In the genomic region with DNA sequence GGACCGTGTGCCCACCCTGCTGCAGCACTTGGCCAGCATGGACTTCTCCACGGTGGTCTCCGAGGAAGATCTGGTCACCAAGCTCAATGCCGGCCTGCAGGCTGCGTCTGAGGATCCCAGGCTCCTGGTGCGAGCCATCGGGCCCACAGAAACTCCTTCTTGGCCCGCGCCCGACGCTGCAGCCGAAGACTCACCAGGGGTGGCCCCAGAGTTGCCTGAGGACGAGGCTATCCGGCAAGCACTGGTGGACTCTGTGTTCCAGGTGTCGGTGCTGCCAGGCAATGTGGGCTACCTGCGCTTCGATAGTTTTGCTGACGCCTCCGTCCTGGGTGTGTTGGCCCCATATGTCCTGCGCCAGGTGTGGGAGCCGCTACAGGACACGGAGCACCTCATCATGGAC, we compare ENCODE assay signal across 22 cellular contexts. TPM values are rescaled to one million over a fixed set of nuclear protein-coding genes. Genes with fewer than 3 reads are reported as not detected.
DNase-seq lines count a peak whose midpoint lies in the region; ATAC-seq and TF ChIP-seq lines count a peak whose summit lies in the region.
"Had no signal": no experiment of that assay in that cellular context is flagged by ENCODE, and none has a peak within 500 bp of the region (broad histone marks: within the 10 kb centered on the region; RNA-seq: fewer than 3 reads in every experiment).

No MANE protein-coding gene starts in this region.

- H3K9me3 ChIP-seq in WERI-Rb-1 (ENCODE audit: severe bottlenecking) (no peaks in the 10 kb centered on the region), PC-9 (ENCODE audit: insufficient read depth, low read depth) (no peaks in the 10 kb centered on the region), SK-N-SH (no peaks in the 10 kb centered on the region), upper lobe of left lung (no peaks in the 10 kb centered on the region)
- H3K9me3 ChIP-seq: BLaER1 treated with 17β-estradiol and CSF1 and Interleukin-3, amounts not matched to agents 10 nM and 100 nM had no signal

- H3F3A ChIP-seq in PC-9 (ENCODE audit: insufficient read depth, low read depth) = no peaks in the 10 kb centered on the region
- H3F3A ChIP-seq in SK-N-SH (replicated peaks; ENCODE audit: insufficient read depth) = no peaks in the 10 kb centered on the region

- peak; percentile 55 for DNase-seq in activated effector memory CD4-positive, alpha-beta T cell treated with anti-CD3 and anti-CD28 coated beads, Interleukin-2, amount 50 U/mL, for 16 hours
- DNase-seq in activated effector memory CD4-positive, alpha-beta T cell treated with Interleukin-2 at 50 U/mL for 16 hours = no peak
- DNase-seq in CD14-positive monocyte (ENCODE audit: low spot score) (peak; percentile 27), WERI-Rb-1 (no peak), neural crest cell (ENCODE audit: low read depth, low spot score) (no peak), PC-9 (no peak), SK-N-SH (no peak), upper lobe of left lung (no peak)
- DNase-seq: 8988T; CD4-positive, CD25-positive, alpha-beta regulatory T cell; CD8-positive, alpha-beta memory T cell; COR-L47; DMS 273 treated with DMSO at 0.1 percent for 48 hours; DMS53; DND-41; EL; HCEC 1CT had no signal

- H3K27me3 ChIP-seq in WERI-Rb-1 (ENCODE audit: insufficient read depth, low read depth, severe bottlenecking) = no peaks in the 10 kb centered on the region
- no peaks in the 10 kb centered on the region for H3K27me3 ChIP-seq in PC-9 (ENCODE audit: insufficient read depth, low read depth)
- peaks cover 30% of the 10 kb centered on the region for H3K27me3 ChIP-seq in SK-N-SH (ENCODE audit: insufficient read depth)
- no peaks in the 10 kb centered on the region for H3K27me3 ChIP-seq in upper lobe of left lung
- H3K27me3 ChIP-seq: BLaER1 treated with 17β-estradiol and CSF1 and Interleukin-3, amounts not matched to agents 10 nM and 100 nM had no signal

- H3K27me3 Mint-ChIP-seq in CD14-positive monocyte (ENCODE audit: low read depth in 3 of 3) (peaks cover 0 to 6% (median 3%) of the 10 kb centered on the region in 3 donors), neural crest cell (ENCODE audit: low read depth) (no peaks in the 10 kb centered on the region)
- H3K27me3 Mint-ChIP-seq: CD8-positive, alpha-beta memory T cell; IgD-negative memory B cell had no signal

- H3K4me1 Mint-ChIP-seq in CD14-positive monocyte = no peaks in the 10 kb centered on the region
- H3K4me1 Mint-ChIP-seq in neural crest cell = no peaks in the 10 kb centered on the region
- H3K4me1 Mint-ChIP-seq: CD4-positive, CD25-positive, alpha-beta regulatory T cell; CD8-positive, alpha-beta memory T cell; IgD-negative memory B cell had no signal

- no peak overlapping the region for H3K27ac Mint-ChIP-seq in CD14-positive monocyte
- H3K27ac Mint-ChIP-seq in neural crest cell (ENCODE audit: unreplicated experiment) = peak overlapping the region; percentile 50
- H3K27ac Mint-ChIP-seq: CD4-positive, CD25-positive, alpha-beta regulatory T cell; CD8-positive, alpha-beta memory T cell; IgD-negative memory B cell had no signal

- no peak for TF ChIP-seq POLR2A in upper lobe of left lung (IDR thresholded peaks at IDR 0.05)

- H3K27ac ChIP-seq in WERI-Rb-1 = peak overlapping the region; percentile 91
- H3K27ac ChIP-seq in PC-9 = no peak overlapping the region
- H3K27ac ChIP-seq in SK-N-SH (ENCODE audit: low read depth in 2 of 2, low read length in 1 of 2) = no peak overlapping the region
- H3K27ac ChIP-seq in upper lobe of left lung = no peak overlapping the region
- H3K27ac ChIP-seq: BLaER1 treated with 17β-estradiol and CSF1 and Interleukin-3, amounts not matched to agents 10 nM and 100 nM had no signal

- H3K4me3 ChIP-seq in WERI-Rb-1 (ENCODE audit: low read depth, low read length) (peak overlapping the region; percentile 80), PC-9 (no peak overlapping the region), SK-N-SH (ENCODE audit: low read depth in 2 of 2, low read length in 1 of 2) (no peak overlapping the region), upper lobe of left lung (no peak overlapping the region)
- H3K4me3 ChIP-seq: BLaER1 treated with 17β-estradiol and CSF1 and Interleukin-3, amounts not matched to agents 10 nM and 100 nM had no signal

- 0 out of 2 replicates have a peak, but pooled peaks cover 6% of the 10 kb centered on the region for H3K4me1 ChIP-seq in PC-9 (replicated peaks; ENCODE audit: insufficient read depth)
- H3K4me1 ChIP-seq in SK-N-SH (ENCODE audit: control insufficient read depth in 1 of 2, insufficient read depth in 2 of 2, low read depth in 1 of 2, low read length in 1 of 2) = peaks cover 0 to 33% of the 10 kb centered on the region in 2 experiments; a peak in 2 of 4 replicates
- peaks cover 0 to 5% (median 2%) of the 10 kb centered on the region in 4 donors for H3K4me1 ChIP-seq in upper lobe of left lung
- H3K4me1 ChIP-seq: BLaER1 treated with 17β-estradiol and CSF1 and Interleukin-3, amounts not matched to agents 10 nM and 100 nM had no signal

- no TSS peak for BruUV-seq in PC-9 (replicated peaks; lab: Mats Ljungman, UMichigan)

- POLR2A ChIA-PET in PC-9 (lab: Charles Lee; ENCODE audit: unreplicated experiment) (no interaction called here), SK-N-SH (lab: Yijun Ruan, JAX) (no interaction called here)

- peaks cover 52% of the 10 kb centered on the region for H3K36me3 ChIP-seq in WERI-Rb-1
- H3K36me3 ChIP-seq in PC-9 (ENCODE audit: low read depth) = no peaks in the 10 kb centered on the region
- H3K36me3 ChIP-seq in SK-N-SH (replicated peaks in 1 of 2; ENCODE audit: control insufficient read depth in 1 of 2, insufficient read depth in 2 of 2, low read length in 1 of 2) = no peaks in the 10 kb centered on the region
- no peaks in the 10 kb centered on the region for H3K36me3 ChIP-seq in upper lobe of left lung
- H3K36me3 ChIP-seq: BLaER1 treated with 17β-estradiol and CSF1 and Interleukin-3, amounts not matched to agents 10 nM and 100 nM had no signal

- CTCF ChIA-PET in PC-9 (lab: Charles Lee) = no interaction called here
- CTCF ChIA-PET in SK-N-SH (lab: Yijun Ruan, JAX) = interaction anchor here (4.5 kb wide), 1 partner anchor 9 kb away, joined by 23 read pairs; no protein-coding TSS in a partner anchor

- no peaks in the 10 kb centered on the region for H3K9me3 Mint-ChIP-seq in CD14-positive monocyte
- no peaks in the 10 kb centered on the region for H3K9me3 Mint-ChIP-seq in neural crest cell
- H3K9me3 Mint-ChIP-seq: CD4-positive, CD25-positive, alpha-beta regulatory T cell; CD8-positive, alpha-beta memory T cell; IgD-negative memory B cell had no signal

- H3K79me2 ChIP-seq in PC-9 (ENCODE audit: low read depth) = no peaks in the 10 kb centered on the region
- no peaks in the 10 kb centered on the region for H3K79me2 ChIP-seq in SK-N-SH (ENCODE audit: insufficient read depth)

- H3K4me3 Mint-ChIP-seq in CD14-positive monocyte (no peak overlapping the region), neural crest cell (no peak overlapping the region)
- H3K4me3 Mint-ChIP-seq: CD4-positive, CD25-positive, alpha-beta regulatory T cell; CD8-positive, alpha-beta memory T cell; IgD-negative memory B cell had no signal

- no peak for ATAC-seq in upper lobe of left lung (ENCODE audit: low FRiP score in 2 of 2)

- no peak overlapping the region for H3K4me2 ChIP-seq in PC-9
- H3K4me2 ChIP-seq in SK-N-SH = no peak overlapping the region
- H3K4me2 ChIP-seq: BLaER1 treated with 17β-estradiol and CSF1 and Interleukin-3, amounts not matched to agents 10 nM and 100 nM had no signal

- TF ChIP-seq EP300 in SK-N-SH (IDR thresholded peaks at IDR 0.05; ENCODE audit: borderline replicate concordance in 1 of 2, low read depth in 1 of 2, low read length in 1 of 2) = no peak
- no peak for TF ChIP-seq EP300 in upper lobe of left lung (IDR thresholded peaks at IDR 0.05)

- H3K9me2 ChIP-seq in PC-9 (ENCODE audit: insufficient read depth) (no peaks in the 10 kb centered on the region), SK-N-SH (no peaks in the 10 kb centered on the region)

- no peaks in the 10 kb centered on the region for H3K36me3 Mint-ChIP-seq in CD14-positive monocyte
- H3K36me3 Mint-ChIP-seq in neural crest cell (ENCODE audit: low read depth) = no peaks in the 10 kb centered on the region
- H3K36me3 Mint-ChIP-seq: CD4-positive, CD25-positive, alpha-beta regulatory T cell; CD8-positive, alpha-beta memory T cell; IgD-negative memory B cell had no signal

- H4K20me1 ChIP-seq in PC-9 (ENCODE audit: insufficient read depth) (no peaks in the 10 kb centered on the region), SK-N-SH (ENCODE audit: insufficient read depth) (no peaks in the 10 kb centered on the region)
- H4K20me1 ChIP-seq: BLaER1 treated with 17β-estradiol and CSF1 and Interleukin-3, amounts not matched to agents 10 nM and 100 nM had no signal

- WGBS in SK-N-SH (ENCODE audit: low lambda C conversion rate) = 83% methylated on average over 14 of the region's 22 CpGs
- WGBS in upper lobe of left lung, 2 donors = 81 to 95% methylated on average over 7 to 21 of the region's 22 CpGs

- H2AFZ ChIP-seq in PC-9 = no peak overlapping the region
- H2AFZ ChIP-seq in SK-N-SH (ENCODE audit: low read depth) = no peak overlapping the region

- no peak overlapping the region for H3K9ac ChIP-seq in SK-N-SH
- H3K9ac ChIP-seq: BLaER1 treated with 17β-estradiol and CSF1 and Interleukin-3, amounts not matched to agents 10 nM and 100 nM had no signal

- TF ChIP-seq CTCF in CD14-positive monocyte (IDR thresholded peaks at IDR 0.05) (no peak), WERI-Rb-1 (IDR thresholded peaks at IDR 0.05; ENCODE audit: low read depth, low read length) (no peak), neural crest cell (conservative IDR thresholded peaks at IDR 0.05) (no peak), PC-9 (conservative IDR thresholded peaks at IDR 0.05) (no peak), SK-N-SH (IDR thresholded peaks at IDR 0.05) (no peak), upper lobe of left lung (IDR thresholded peaks at IDR 0.05) (no peak)

- TF ChIP-seq RAD21 in SK-N-SH (IDR thresholded peaks at IDR 0.05; ENCODE audit: low read length) = no peak

- intact Hi-C loops in CD14-positive monocyte (cut with micrococcal nuclease) (no loop called here), PC-9 (cut with micrococcal nuclease; ENCODE audit: unreplicated experiment) (no loop called here)

RNA-seq across cellular contexts. Expression of a gene that starts 1.4 kb away (rescaled TPM):
- not detected for polyA plus RNA-seq in CD14-positive monocyte
- total RNA-seq in neural crest cell = not detected in 2 replicates
- total RNA-seq in PC-9 (2021) = not detected in 2 replicates
- polyA plus RNA-seq in SK-N-SH (2012; rRNA removed) = not detected in 2 replicates
- not detected in 2 replicates for polyA plus RNA-seq in SK-N-SH (2012; cell fraction: cytosol; rRNA removed)
- not detected in 2 replicates for polyA plus RNA-seq in SK-N-SH (2012; cell fraction: nucleus; rRNA removed)
- not detected for total RNA-seq in upper lobe of left lung
- total RNA-seq: A673; CD4-positive, CD25-positive, alpha-beta regulatory T cell; CD8-positive, alpha-beta memory T cell; G401 had no signal
- polyA plus RNA-seq: AG04450; CD4-positive, CD25-positive, alpha-beta regulatory T cell; CD8-positive, alpha-beta memory T cell; IgD-negative memory B cell had no signal

RNA-seq across cellular contexts. Expression of a gene that starts 27.3 kb away (rescaled TPM):
- polyA plus RNA-seq in CD14-positive monocyte (not detected), SK-N-SH (2012; rRNA removed) (not detected in 2 replicates)
- total RNA-seq in neural crest cell (not detected in 2 replicates), PC-9 (2021) (not detected in 2 replicates), upper lobe of left lung (not detected)
- not detected in 2 replicates for polyA plus RNA-seq in SK-N-SH (2012; cell fraction: cytosol; rRNA removed)
- polyA plus RNA-seq in SK-N-SH (2012; cell fraction: nucleus; rRNA removed) = not detected in 2 replicates
- total RNA-seq: A673; CD4-positive, CD25-positive, alpha-beta regulatory T cell; CD8-positive, alpha-beta memory T cell; G401 had no signal
- polyA plus RNA-seq: AG04450; CD4-positive, CD25-positive, alpha-beta regulatory T cell; CD8-positive, alpha-beta memory T cell; IgD-negative memory B cell had no signal

RNA-seq across cellular contexts. Expression of a gene that starts 34.6 kb away (rescaled TPM):
- polyA plus RNA-seq in CD14-positive monocyte (not detected), SK-N-SH (2012; rRNA removed) (0.59 and 0.81 TPM in 2 replicates)
- total RNA-seq in neural crest cell (2.9 and 3.2 TPM in 2 replicates), PC-9 (2021) (11.4 and 18.1 TPM in 2 replicates), upper lobe of left lung (under 1 TPM in 4 of 6 donors, not detected in 2; 0.15 to 0.66 (median 0.28) TPM)
- 0.27 and 0.52 TPM in 2 replicates for polyA plus RNA-seq in SK-N-SH (2012; cell fraction: cytosol; rRNA removed)
- 0.48 and 0.52 TPM in 2 replicates for polyA plus RNA-seq in SK-N-SH (2012; cell fraction: nucleus; rRNA removed)
- total RNA-seq: CD4-positive, CD25-positive, alpha-beta regulatory T cell; G401 had no signal
- polyA plus RNA-seq: CD4-positive, CD25-positive, alpha-beta regulatory T cell; CD8-positive, alpha-beta memory T cell; IgD-negative memory B cell had no signal

RNA-seq across cellular contexts. Expression of a gene that starts 49.5 kb away (rescaled TPM):
- not detected for polyA plus RNA-seq in CD14-positive monocyte
- total RNA-seq in neural crest cell = 2.9 and 3.2 TPM in 2 replicates
- total RNA-seq in PC-9 (2021) = not detected in 2 replicates
- 0.02 TPM in 1 of 2 replicates, not detected in the other for polyA plus RNA-seq in SK-N-SH (2012; rRNA removed)
- 0.04 TPM in 1 of 2 replicates, not detected in the other for polyA plus RNA-seq in SK-N-SH (2012; cell fraction: cytosol; rRNA removed)
- polyA plus RNA-seq in SK-N-SH (2012; cell fraction: nucleus; rRNA removed) = not detected in 2 replicates
- total RNA-seq in upper lobe of left lung = 10 to 100 TPM in 2 of 6 donors, 1 to 10 TPM in 4; 1.8 to 23.4 (median 7.8) TPM
- total RNA-seq: CD4-positive, CD25-positive, alpha-beta regulatory T cell; G401 had no signal
- polyA plus RNA-seq: CD4-positive, CD25-positive, alpha-beta regulatory T cell; IgD-negative memory B cell had no signal

Comparison
In these comparisons a context has a peak if more than half of its experiments do, and no peak if none do; other contexts are left out.
1. DNase-seq: peak in activated effector memory CD4-positive, alpha-beta T cell treated with anti-CD3 and anti-CD28 coated beads, Interleukin-2, amount 50 U/mL, for 16 hours (single experiment) and CD14-positive monocyte (single experiment); none in activated effector memory CD4-positive, alpha-beta T cell treated with Interleukin-2 at 50 U/mL for 16 hours (single experiment), WERI-Rb-1 (single experiment), neural crest cell (single experiment), PC-9 (0 of 2), SK-N-SH (single experiment) and upper lobe of left lung (0 of 2).